ENCODE assay signal across 8 cellular contexts in genomic region chr21:15063081-15063820, GRCh38. TPM values are rescaled to one million over a fixed set of nuclear protein-coding genes. Genes with fewer than 3 reads are reported as not detected.
A peak's percentile ranks its signal among the peaks of the same experiment; 100 is the strongest.
DNase-seq lines count a peak whose midpoint lies in the region; ATAC-seq and TF ChIP-seq lines count a peak whose summit lies in the region.

No MANE protein-coding gene starts in this region.

- H3K9me3 ChIP-seq in CD8-positive, alpha-beta T cell (ENCODE audit: low read length) = no peaks in the 10 kb centered on the region
- no peaks in the 10 kb centered on the region for H3K9me3 ChIP-seq in MG63
- no peaks in the 10 kb centered on the region for H3K9me3 ChIP-seq in spleen

- H3K27me3 Mint-ChIP-seq in CD8-positive, alpha-beta T cell (ENCODE audit: low read depth) = no peaks in the 10 kb centered on the region

- ATAC-seq in CD8-positive, alpha-beta T cell = no peak
- no peak for ATAC-seq in GM19397 (IDR thresholded peaks at IDR 0.05; ENCODE audit: unreplicated experiment)

- no peaks in the 10 kb centered on the region for H3K36me3 ChIP-seq in CD8-positive, alpha-beta T cell (ENCODE audit: insufficient read depth, low read length)
- H3K36me3 ChIP-seq in MG63 = no peaks in the 10 kb centered on the region
- no peaks in the 10 kb centered on the region for H3K36me3 ChIP-seq in spleen

- H3K27ac ChIP-seq in CD8-positive, alpha-beta T cell (ENCODE audit: low read depth, low read length) = peak overlapping the region; percentile 41
- peak overlapping the region; percentile 78 to 99 (median 97) for H3K27ac ChIP-seq in spleen

- peak in 4 of 7 experiments; percentile 7 to 51 (median 20) for DNase-seq in CD8-positive, alpha-beta T cell
- DNase-seq in MG63 (peak; percentile 3), spleen (no peak), posterior vena cava (ENCODE audit: low spot score) (no peak), G401 (ENCODE audit: low spot score) (no peak)
- peak; percentile 2 for DNase-seq in activated T-helper 9 cell treated with anti-CD3 and anti-CD28 coated beads, Interleukin-2, amount 50 U/mL, for 16 hours (ENCODE audit: low read depth)

- peak overlapping the region; percentile 60 for H3K4me3 ChIP-seq in CD8-positive, alpha-beta T cell (ENCODE audit: low read depth, low read length)
- H3K4me3 ChIP-seq in MG63 (peak overlapping the region; percentile 61), iPS-11a (ENCODE audit: low read depth, low read length) (peak overlapping the region; percentile 59), spleen (peak overlapping the region; percentile 70 to 87 (median 74))

- H3K9me3 Mint-ChIP-seq in CD8-positive, alpha-beta T cell = no peaks in the 10 kb centered on the region

- peaks cover 36% of the 10 kb centered on the region for H3K4me1 ChIP-seq in CD8-positive, alpha-beta T cell (ENCODE audit: insufficient read depth, low read length)
- peaks cover 33 to 74% (median 62%) of the 10 kb centered on the region in 6 donors for H3K4me1 ChIP-seq in spleen

- in situ Hi-C loops in G401 (cut with HindIII; ENCODE audit: low sequenced_read_pairs) = no loop called here

- CTCF ChIA-PET in CD8-positive, alpha-beta T cell (lab: Charles Lee) = interaction anchor here (1.0 kb wide), 1 partner anchor 489 kb away, joined by 3 read pairs; no protein-coding TSS in a partner anchor

- H3K4me3 Mint-ChIP-seq in CD8-positive, alpha-beta T cell = peak overlapping the region; percentile 90

- peaks cover 60% of the 10 kb centered on the region for H3K4me1 Mint-ChIP-seq in CD8-positive, alpha-beta T cell (ENCODE audit: low read depth)

- H3K36me3 Mint-ChIP-seq in CD8-positive, alpha-beta T cell = peaks cover 13% of the 10 kb centered on the region

- WGBS in spleen, 5 donors = 4 to 13% (median 6%) methylated on average over 11 of the region's 11 CpGs

- TF ChIP-seq POLR2A in spleen (IDR thresholded peaks at IDR 0.05) = no peak

- H3K27ac Mint-ChIP-seq in CD8-positive, alpha-beta T cell = peak overlapping the region; percentile 88

- TF ChIP-seq CTCF in CD8-positive, alpha-beta T cell (IDR thresholded peaks at IDR 0.05) = no peak
- no peak for TF ChIP-seq CTCF in spleen (IDR thresholded peaks at IDR 0.05 in 8 of 11, conservative IDR thresholded peaks at IDR 0.05 in 3 of 11)

- H3K27me3 ChIP-seq in CD8-positive, alpha-beta T cell (ENCODE audit: insufficient read depth, low read length) = no peaks in the 10 kb centered on the region
- no peaks in the 10 kb centered on the region for H3K27me3 ChIP-seq in MG63
- H3K27me3 ChIP-seq in spleen (replicated peaks in 1 of 7) = no peaks in the 10 kb centered on the region

- intact Hi-C loops in CD8-positive, alpha-beta T cell (cut with DNase I, micrococcal nuclease) = loop anchor here (1.0 to 10.0 kb wide), 10 partner anchors 58 to 846 kb away; partner anchors contain the start of genes RBM11 (in 1 of the 2) and SAMSN1 (in 1 of the 2)
- intact Hi-C loops in spleen (cut with DNase I; ENCODE audit: low total_unique reads) (loop anchor here (5.0 to 10.0 kb wide), 2 partner anchors 424 to 678 kb away; partner anchors contain the start of gene HSPA13), posterior vena cava (cut with DNase I) (loop anchor here in 1 of 2 donors (10.0 kb wide), 1 partner anchor 62 kb away; no protein-coding TSS in a partner anchor)

- POLR2A ChIA-PET in CD8-positive, alpha-beta T cell (lab: Charles Lee) = interaction anchor here (2.7 kb wide), 1 partner anchor 419 kb away, joined by 10 read pairs; no protein-coding TSS in a partner anchor

RNA-seq across cellular contexts. Expression of gene NRIP1, which starts 1.5 kb away (rescaled TPM):
- 10 to 100 TPM; 62.4 to 64.3 TPM for total RNA-seq in CD8-positive, alpha-beta T cell
- total RNA-seq in MG63 (2014; rRNA removed; shearing (Covaris generic); ENCODE audit: low replicate concordance) = 6.8 and 11.3 TPM in 2 replicates
- total RNA-seq in spleen (10 to 100 TPM; 49.4 to 67.8 (median 53.8) TPM), posterior vena cava (10 to 100 TPM; 27.3 to 40.5 TPM)
- 1 to 10 TPM; 5.2 to 7.4 (median 6.5) TPM for polyA plus RNA-seq in spleen
- total RNA-seq in G401 (2014; rRNA removed; shearing (Covaris generic)) = 33.5 and 56.4 TPM in 2 replicates

Comparison
In these comparisons a context has a peak if more than half of its experiments do, and no peak if none do; other contexts are left out.
1. DNase-seq: peak in CD8-positive, alpha-beta T cell (4 of 7), MG63 (single experiment) and activated T-helper 9 cell treated with anti-CD3 and anti-CD28 coated beads, Interleukin-2, amount 50 U/mL, for 16 hours (single experiment); none in spleen (single experiment), posterior vena cava (single experiment) and G401 (single experiment).
2. Peak in every context shown above with its lines, with median percentiles within 50 percentile points of each other: H3K4me3 ChIP-seq.